26 cellular contexts compared by ENCODE assay signal in genomic region chr16:87342504-87342903, GRCh38.
"Had no signal": no experiment of that assay in that cellular context is flagged by ENCODE, and none has a peak within 500 bp of the region (broad histone marks: within the 10 kb centered on the region; RNA-seq: fewer than 3 reads in every experiment).

No MANE protein-coding gene starts in this region.

- H3K27me3 ChIP-seq: adrenal gland, body of pancreas, colonic mucosa had no signal

- DNase-seq: activated CD4-positive, alpha-beta memory T cell treated with anti-CD3 and anti-CD28 coated beads for 36 hours; activated CD4-positive, alpha-beta T cell treated with anti-CD3 and anti-CD28 coated beads for 36 hours; activated CD4-positive, alpha-beta T cell treated with anti-CD3 and anti-CD28 coated beads, Interleukin-2, amount 10 ng/mL, durations not matched to agents 24 days and 14 days; activated CD4-positive, CD25-positive, alpha-beta regulatory T cell; activated CD4-positive, CD25-positive, alpha-beta regulatory T cell treated with anti-CD3 and anti-CD28 coated beads, Interleukin-2, amount 50 U/mL, for 72 hours; activated CD8-positive, alpha-beta memory T cell treated with anti-CD3 and anti-CD28 coated beads, Interleukin-2, amount 10 ng/mL, durations not matched to agents 7 days and 5 days; activated CD8-positive, alpha-beta memory T cell treated with anti-CD3 and anti-CD28 coated beads, Interleukin-2, amount 50 U/mL, for 4 hours; activated CD8-positive, alpha-beta T cell treated with anti-CD3 and anti-CD28 coated beads, Interleukin-2, amount 10 ng/mL, durations not matched to agents 7 days and 5 days; activated effector memory CD4-positive, alpha-beta T cell treated with anti-CD3 and anti-CD28 coated beads, Interleukin-2, amount 50 U/mL, for 16 hours; activated naive CD4-positive, alpha-beta T cell treated with anti-CD3 and anti-CD28 coated beads for 36 hours; activated naive CD8-positive, alpha-beta T cell treated with anti-CD3 and anti-CD28 coated beads for 36 hours; activated naive CD8-positive, alpha-beta T cell treated with anti-CD3 and anti-CD28 coated beads, Interleukin-2, amount 50 U/mL, for 24 hours; activated T-cell treated with anti-CD3 and anti-CD28 coated beads, Interleukin-2, amount 50 U/mL, for 1 hour; activated T-cell treated with anti-CD3 and anti-CD28 coated beads, Interleukin-2, amount 50 U/mL, for 48 hours; adrenal gland; amygdala; aorta; body of pancreas; colonic mucosa; effector CD8-positive, alpha-beta T cell; foreskin fibroblast; T-helper 1 cell; T-helper 17 cell had no signal

- H3K27ac ChIP-seq: adrenal gland, body of pancreas, colonic mucosa had no signal

- FAIRE-seq: endometrium, frontal cortex had no signal

- H3K4me1 ChIP-seq: adrenal gland, body of pancreas, colonic mucosa had no signal

- ATAC-seq: activated CD4-positive, alpha-beta T cell treated with anti-CD3 and anti-CD28 coated beads for 36 hours; activated CD8-positive, alpha-beta memory T cell treated with anti-CD3 and anti-CD28 coated beads, Interleukin-2, amount 10 ng/mL, durations not matched to agents 7 days and 5 days; activated CD8-positive, alpha-beta T cell treated with anti-CD3 and anti-CD28 coated beads, Interleukin-2, amount 10 ng/mL, durations not matched to agents 7 days and 5 days; activated naive CD8-positive, alpha-beta T cell treated with anti-CD3 and anti-CD28 coated beads, Interleukin-2, amount 50 U/mL, for 24 hours; body of pancreas; esophagus mucosa; T-helper 17 cell had no signal

- H3K9me3 ChIP-seq: adrenal gland, body of pancreas, colonic mucosa had no signal

- H3K4me3 ChIP-seq: adrenal gland, body of pancreas, colonic mucosa had no signal
